ENCODE assay signal across 15 cellular contexts in the genomic region with DNA sequence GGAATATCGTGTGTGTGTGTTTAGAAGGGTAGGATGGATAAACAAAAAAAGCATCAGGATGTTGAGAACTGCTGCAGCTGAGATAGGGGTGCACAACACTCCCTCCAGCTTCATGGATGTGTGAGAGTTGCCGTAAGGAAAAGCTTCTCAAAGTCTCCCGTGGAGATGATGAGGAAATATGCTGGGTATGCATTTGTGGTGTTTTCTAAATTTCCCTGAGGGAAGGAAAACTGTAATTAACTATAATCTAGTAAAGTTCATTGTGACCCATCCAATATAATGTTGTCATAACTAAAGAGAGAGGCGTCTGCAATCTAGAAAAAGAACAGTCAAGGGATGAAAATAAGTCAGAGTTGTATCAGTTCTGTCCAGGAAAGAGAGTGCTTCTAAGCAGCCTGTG. TPM values are rescaled to one million over a fixed set of nuclear protein-coding genes. Genes with fewer than 3 reads are reported as not detected.
DNase-seq lines count a peak whose midpoint lies in the region; ATAC-seq, FAIRE-seq and TF ChIP-seq lines count a peak whose summit lies in the region.
"Had no signal": no experiment of that assay in that cellular context is flagged by ENCODE, and none has a peak within 500 bp of the region (broad histone marks: within the 10 kb centered on the region; RNA-seq: fewer than 3 reads in every experiment).

No MANE protein-coding gene starts in this region.

- H3K14ac ChIP-seq in mesenchymal stem cell (ENCODE audit: low read length in 2 of 2) = no peak overlapping the region

- no peak overlapping the region for H4K8ac ChIP-seq in mesenchymal stem cell (ENCODE audit: low read length)

- no peaks in the 10 kb centered on the region for H3K79me2 ChIP-seq in GM23248 (ENCODE audit: insufficient read depth)

- H3K9me3 ChIP-seq in A673 (ENCODE audit: low read depth, low read length, poor library complexity, severe bottlenecking) (no peaks in the 10 kb centered on the region), GM23248 (ENCODE audit: low read depth) (no peaks in the 10 kb centered on the region), adipocyte (ENCODE audit: control insufficient read depth, low read length) (no peaks in the 10 kb centered on the region), mesenchymal stem cell (ENCODE audit: control insufficient read depth, low read length) (no peaks in the 10 kb centered on the region), WERI-Rb-1 (ENCODE audit: severe bottlenecking) (no peaks in the 10 kb centered on the region)
- H3K9me3 ChIP-seq: BE2C, HAP-1 had no signal

- no peak overlapping the region for H2BK120ac ChIP-seq in mesenchymal stem cell (ENCODE audit: low read depth, low read length)

- no peak overlapping the region for H2BK15ac ChIP-seq in mesenchymal stem cell (ENCODE audit: low read depth, poor library complexity, severe bottlenecking)

- POLR2A ChIA-PET in A673 (lab: Charles Lee; ENCODE audit: low non-redundant PET) = no interaction called here

- H3K4me2 ChIP-seq in GM23248 (ENCODE audit: unreplicated experiment) (no peak overlapping the region), mesenchymal stem cell (ENCODE audit: low read length, poor library complexity, severe bottlenecking) (no peak overlapping the region)

- H3K4me3 ChIP-seq in A673 (ENCODE audit: low read depth, low read length, poor library complexity, severe bottlenecking) = peak overlapping the region; percentile 10
- H3K4me3 ChIP-seq in GM23248 = no peak overlapping the region
- no peak overlapping the region for H3K4me3 ChIP-seq in adipocyte (ENCODE audit: low read length)
- peak overlapping the region in 1 of 2 experiments; percentile 22 for H3K4me3 ChIP-seq in mesenchymal stem cell (ENCODE audit: insufficient read depth in 1 of 2, low read depth in 1 of 2, low read length in 2 of 2)
- H3K4me3 ChIP-seq in WERI-Rb-1 (ENCODE audit: low read depth, low read length) = no peak overlapping the region
- H3K4me3 ChIP-seq: HAP-1 had no signal

- in situ Hi-C loops in GM23248 (cut with MboI) = no loop called here

- no peaks in the 10 kb centered on the region for H4K20me1 ChIP-seq in GM23248 (ENCODE audit: insufficient read depth)

- H3K27ac ChIP-seq in A673 (ENCODE audit: low read depth, low read length, poor library complexity, severe bottlenecking) (no peak overlapping the region), GM23248 (0 out of 2 replicates have a peak overlapping the region, but pooled peaks have one; percentile 28), mesenchymal stem cell (ENCODE audit: low read length, poor library complexity, severe bottlenecking) (no peak overlapping the region), WERI-Rb-1 (no peak overlapping the region)

- H4K91ac ChIP-seq in mesenchymal stem cell (ENCODE audit: low read length) = no peak overlapping the region

- H3K4ac ChIP-seq in mesenchymal stem cell (ENCODE audit: low read depth in 1 of 2, low read length in 2 of 2) = no peak overlapping the region

- H3K27me3 ChIP-seq in A673 (replicated peaks; ENCODE audit: insufficient read depth, low read depth, low read length, poor library complexity) = no peaks in the 10 kb centered on the region
- H3K27me3 ChIP-seq in GM23248 (replicated peaks; ENCODE audit: insufficient read depth) = no peaks in the 10 kb centered on the region
- peaks cover 8% of the 10 kb centered on the region for H3K27me3 ChIP-seq in adipocyte (replicated peaks; ENCODE audit: control insufficient read depth, insufficient read depth, low read length)
- H3K27me3 ChIP-seq in mesenchymal stem cell (ENCODE audit: control insufficient read depth in 1 of 2, insufficient read depth in 1 of 2, low read length in 2 of 2) = peaks cover 9 to 14% of the 10 kb centered on the region in 2 experiments
- no peaks in the 10 kb centered on the region for H3K27me3 ChIP-seq in WERI-Rb-1 (ENCODE audit: insufficient read depth, low read depth, severe bottlenecking)
- H3K27me3 ChIP-seq: BE2C had no signal

- H3K18ac ChIP-seq in mesenchymal stem cell (ENCODE audit: low read depth in 1 of 2, low read length in 2 of 2) = no peak overlapping the region

- no peaks in the 10 kb centered on the region for H3K79me1 ChIP-seq in mesenchymal stem cell (replicated peaks; ENCODE audit: low read length, poor library complexity, severe bottlenecking)

- H3F3A ChIP-seq in GM23248 (ENCODE audit: insufficient read depth) = peaks cover 7% of the 10 kb centered on the region; the same call in 1 of the 2 replicates

- no peak for ATAC-seq in HG03095 (IDR thresholded peaks at IDR 0.05; ENCODE audit: unreplicated experiment)
- ATAC-seq: CD8-positive, alpha-beta T cell had no signal

- no peak overlapping the region for H2BK5ac ChIP-seq in mesenchymal stem cell (ENCODE audit: low read depth, low read length, poor library complexity, severe bottlenecking)

- CTCF ChIA-PET in A673 (lab: Charles Lee) = no interaction called here

- no peak overlapping the region for H2AK5ac ChIP-seq in mesenchymal stem cell (ENCODE audit: low read length, severe bottlenecking)

- no peak for FAIRE-seq in D721Med (lab: Jason Lieb, UNC)

- DNase-seq in A673 (ENCODE audit: low spot score) (peak; percentile 70), GM23248 (peak; percentile 17), adipocyte (ENCODE audit: low read depth) (peak; percentile 60), mesenchymal stem cell (no peak), D721Med (ENCODE audit: insufficient read length, low spot score) (no peak), RKO (ENCODE audit: low spot score) (no peak), WERI-Rb-1 (no peak)
- DNase-seq: BE2C; CD8-positive, alpha-beta T cell; KG1; NCI-H1092 treated with DMSO at 0.1 percent for 48 hours; NCI-H1694 treated with DMSO at 0.1 percent for 48 hours; RPMI8226 had no signal

- H2BK12ac ChIP-seq in mesenchymal stem cell (ENCODE audit: low read length in 2 of 2) = no peak overlapping the region

- WGBS in GM23248 (ENCODE audit: low coverage in 1 of 2, low lambda C conversion rate in 2 of 2, missing lambda C conversion rate in 2 of 2), 2 experiments = 23 to 28% methylated on average over 4 of the region's 4 CpGs
- WGBS in mesenchymal stem cell = 84% methylated on average over 2 of the region's 4 CpGs

- H3K9ac ChIP-seq in GM23248 = no peak overlapping the region
- H3K9ac ChIP-seq in adipocyte (ENCODE audit: low read length) = no peak overlapping the region
- H3K9ac ChIP-seq in mesenchymal stem cell (ENCODE audit: low read length) = peak overlapping the region; percentile 9

- H3K4me1 ChIP-seq in A673 (ENCODE audit: insufficient read depth, low read length, poor library complexity, severe bottlenecking) = peaks cover 19% of the 10 kb centered on the region
- H3K4me1 ChIP-seq in GM23248 (ENCODE audit: insufficient read depth) = peaks cover 14% of the 10 kb centered on the region
- H3K4me1 ChIP-seq in adipocyte (ENCODE audit: control insufficient read depth, insufficient read depth, low read length) = peaks cover 12% of the 10 kb centered on the region
- no peaks in the 10 kb centered on the region for H3K4me1 ChIP-seq in mesenchymal stem cell (ENCODE audit: control insufficient read depth, insufficient read depth, low read depth, low read length)
- H3K4me1 ChIP-seq: BE2C, HAP-1 had no signal

- H3K36me3 ChIP-seq in A673 (ENCODE audit: insufficient read depth, low read length, poor library complexity, severe bottlenecking) = no peaks in the 10 kb centered on the region
- no peaks in the 10 kb centered on the region for H3K36me3 ChIP-seq in GM23248 (ENCODE audit: low read depth)
- H3K36me3 ChIP-seq in adipocyte (ENCODE audit: control insufficient read depth, insufficient read depth, low read length, severe bottlenecking) = no peaks in the 10 kb centered on the region
- no peaks in the 10 kb centered on the region for H3K36me3 ChIP-seq in mesenchymal stem cell (ENCODE audit: control insufficient read depth in 1 of 2, insufficient read depth in 2 of 2, low read depth in 1 of 2, low read length in 2 of 2)
- no peaks in the 10 kb centered on the region for H3K36me3 ChIP-seq in WERI-Rb-1
- H3K36me3 ChIP-seq: BE2C, HAP-1 had no signal

- no TSS peak for BruUV-seq in A673 (replicated peaks; lab: Mats Ljungman, UMichigan)

- H3K23ac ChIP-seq in mesenchymal stem cell (ENCODE audit: low read length in 2 of 2) = no peak overlapping the region

- peak overlapping the region; percentile 36 for H2AFZ ChIP-seq in GM23248
- H2AFZ ChIP-seq in mesenchymal stem cell (ENCODE audit: low read depth, low read length) = no peak overlapping the region

- no peaks in the 10 kb centered on the region for H3K9me2 ChIP-seq in GM23248 (ENCODE audit: insufficient read depth)

- TF ChIP-seq CTCF in A673 (conservative IDR thresholded peaks at IDR 0.05; ENCODE audit: low read depth, low read length) (no peak), D721Med (IDR thresholded peaks at IDR 0.05; ENCODE audit: insufficient read depth, missing control alignments) (no peak), WERI-Rb-1 (IDR thresholded peaks at IDR 0.05; ENCODE audit: low read depth, low read length) (no peak)

- intact Hi-C loops in A673 (cut with micrococcal nuclease; ENCODE audit: unreplicated experiment) = loop anchor here (5.0 kb wide), 1 partner anchor 110 kb away; a partner anchor contains a TSS

RNA-seq across cellular contexts. Expression of a gene that starts 7.2 kb away (rescaled TPM):
- 23.1 and 24.0 TPM in 2 replicates for total RNA-seq in A673 (2021)
- total RNA-seq in GM23248 (2014; rRNA removed; shearing (Covaris generic)) = 24.6 and 29.5 TPM in 2 replicates
- polyA plus RNA-seq in GM23248 (2016; fragmentation: Nextera tagmentation; extraction: Ambion mirVana) = 22.3 and 25.5 TPM in 2 replicates
- polyA plus RNA-seq in mesenchymal stem cell (2013, experiment 1 of 2) = 18.5 TPM
- polyA plus RNA-seq in mesenchymal stem cell (2013, experiment 2 of 2) = 19.6 TPM

RNA-seq across cellular contexts. Expression of a gene that starts 13.6 kb away (rescaled TPM):
- total RNA-seq in A673 (2021) = 15.0 and 16.3 TPM in 2 replicates
- 4.8 and 6.1 TPM in 2 replicates for total RNA-seq in GM23248 (2014; rRNA removed; shearing (Covaris generic))
- 2.4 and 2.8 TPM in 2 replicates for polyA plus RNA-seq in GM23248 (2016; fragmentation: Nextera tagmentation; extraction: Ambion mirVana)
- polyA plus RNA-seq in mesenchymal stem cell (2013, experiment 1 of 2) = 5.8 TPM
- polyA plus RNA-seq in mesenchymal stem cell (2013, experiment 2 of 2) = 6.0 TPM

Comparison
In these comparisons a context has a peak if more than half of its experiments do, and no peak if none do; other contexts are left out.
1. DNase-seq: peak in A673 (single experiment), GM23248 (single experiment) and adipocyte (single experiment); none in mesenchymal stem cell (single experiment), D721Med (single experiment), RKO (single experiment) and WERI-Rb-1 (single experiment).